ENCODE assay signal across 2 cellular contexts in genomic region chr2:241859436-241860183, GRCh38.
TF ChIP-seq lines count a peak whose summit lies in the region.

No MANE protein-coding gene starts in this region.

TF ChIP-seq in GM12891, 5 proteins besides CTCF, POLR2A, EP300 and RAD21 (continued from another document):
- TF ChIP-seq SPI1 (IDR thresholded peaks at IDR 0.05; ENCODE audit: low read depth, low read length), result peak; percentile 85

TF ChIP-seq in endothelial cell of umbilical vein, 7 proteins besides CTCF, POLR2A, EP300 and RAD21 (continued from another document):
- no peak for TF ChIP-seq JUN (IDR thresholded peaks at IDR 0.05; ENCODE audit: borderline replicate concordance, insufficient read depth, insufficient read length, low read depth)
- no peak for TF ChIP-seq EZH2 (IDR thresholded peaks at IDR 0.05; ENCODE audit: borderline replicate concordance, low read depth, low read length, severe bottlenecking)
- no peak for TF ChIP-seq MAX (IDR thresholded peaks at IDR 0.05; ENCODE audit: insufficient read depth, insufficient read length)
TF ChIP-seq in endothelial cell of umbilical vein: peak in this region for 0.
